In genomic region chr12:15206831-15207394, GRCh38 we compare ENCODE assay signal across 21 cellular contexts. TPM values are rescaled to one million over a fixed set of nuclear protein-coding genes. Genes with fewer than 3 reads are reported as not detected.
A peak's percentile ranks its signal among the peaks of the same experiment; 100 is the strongest.
DNase-seq lines count a peak whose midpoint lies in the region; ATAC-seq and TF ChIP-seq lines count a peak whose summit lies in the region.
"Had no signal": no experiment of that assay in that cellular context is flagged by ENCODE, and none has a peak within 500 bp of the region (broad histone marks: within the 10 kb centered on the region; RNA-seq: fewer than 3 reads in every experiment).

No MANE protein-coding gene starts in this region.

- H3K27ac Mint-ChIP-seq in activated naive CD8-positive, alpha-beta T cell treated with anti-CD3 and anti-CD28 coated beads for 36 hours: no peak overlapping the region
- H3K27ac Mint-ChIP-seq: activated CD4-positive, alpha-beta T cell treated with anti-CD3 and anti-CD28 coated beads, Interleukin-2, amount 10 ng/mL, durations not matched to agents 24 days and 14 days; activated T-cell treated with anti-CD3 and anti-CD28 coated beads, Interleukin-2, amount 50 U/mL, for 72 hours; effector memory CD8-positive, alpha-beta T cell; nephron progenitor cell had no signal

- H3K27me3 Mint-ChIP-seq in activated naive CD8-positive, alpha-beta T cell treated with anti-CD3 and anti-CD28 coated beads for 36 hours: peaks cover 6% of the 10 kb centered on the region

- WGBS in esophagus squamous epithelium, 2 donors: 64 to 68% methylated on average over 4 of the region's 4 CpGs
- 51% methylated on average over 4 of the region's 4 CpGs for WGBS in prostate gland

- H3K4me1 ChIP-seq in esophagus squamous epithelium (peaks cover 0 to 57% (median 16%) of the 10 kb centered on the region in 3 donors), prostate gland (replicated peaks) (no peaks in the 10 kb centered on the region), upper lobe of right lung (peaks cover 7% of the 10 kb centered on the region)

- no peak for TF ChIP-seq POLR2A in esophagus squamous epithelium (IDR thresholded peaks at IDR 0.05)
- TF ChIP-seq POLR2A in prostate gland (IDR thresholded peaks at IDR 0.05): no peak

- H3K36me3 Mint-ChIP-seq in activated naive CD8-positive, alpha-beta T cell treated with anti-CD3 and anti-CD28 coated beads for 36 hours: no peaks in the 10 kb centered on the region

- ATAC-seq in upper lobe of right lung: no peak
- ATAC-seq in GM19328 (IDR thresholded peaks at IDR 0.05; ENCODE audit: unreplicated experiment): no peak
- ATAC-seq: activated T-cell treated with anti-CD3 and anti-CD28 coated beads, Interleukin-2, amount 50 U/mL, for 72 hours; effector memory CD8-positive, alpha-beta T cell had no signal

- TF ChIP-seq CTCF in esophagus squamous epithelium (IDR thresholded peaks at IDR 0.05) (no peak), prostate gland (IDR thresholded peaks at IDR 0.05) (no peak), upper lobe of right lung (IDR thresholded peaks at IDR 0.05) (no peak), RWPE1 (conservative IDR thresholded peaks at IDR 0.05; ENCODE audit: low read depth) (no peak)

- H3K4me3 Mint-ChIP-seq in activated naive CD8-positive, alpha-beta T cell treated with anti-CD3 and anti-CD28 coated beads for 36 hours: no peak overlapping the region
- H3K4me3 Mint-ChIP-seq: activated CD4-positive, alpha-beta T cell treated with anti-CD3 and anti-CD28 coated beads, Interleukin-2, amount 10 ng/mL, durations not matched to agents 24 days and 14 days; activated T-cell treated with anti-CD3 and anti-CD28 coated beads, Interleukin-2, amount 50 U/mL, for 72 hours; effector memory CD8-positive, alpha-beta T cell; nephron progenitor cell had no signal

- H3K9me3 ChIP-seq in esophagus squamous epithelium (no peaks in the 10 kb centered on the region), prostate gland (no peaks in the 10 kb centered on the region), upper lobe of right lung (no peaks in the 10 kb centered on the region)
- H3K9me3 ChIP-seq: BE2C had no signal

- CTCF ChIA-PET in RWPE1 (lab: Yijun Ruan, JAX): interaction anchor here (1.1 kb wide), 1 partner anchor 14 kb away, joined by 5 read pairs; the partner anchor contains the start of gene RERG

- no peaks in the 10 kb centered on the region for H3K9me3 Mint-ChIP-seq in activated naive CD8-positive, alpha-beta T cell treated with anti-CD3 and anti-CD28 coated beads for 36 hours
- H3K9me3 Mint-ChIP-seq: activated CD4-positive, alpha-beta T cell treated with anti-CD3 and anti-CD28 coated beads, Interleukin-2, amount 10 ng/mL, durations not matched to agents 24 days and 14 days; activated T-cell treated with anti-CD3 and anti-CD28 coated beads, Interleukin-2, amount 50 U/mL, for 72 hours; effector memory CD8-positive, alpha-beta T cell had no signal

- peak overlapping the region in 3 of 4 donors; percentile 62 to 67 (median 63) for H3K27ac ChIP-seq in esophagus squamous epithelium
- H3K27ac ChIP-seq in prostate gland: peak overlapping the region; percentile 36 to 51
- H3K27ac ChIP-seq in upper lobe of right lung: peak overlapping the region; percentile 38
- H3K27ac ChIP-seq in RWPE1: no peak overlapping the region
- H3K27ac ChIP-seq: SK-N-MC had no signal

- POLR2A ChIA-PET in RWPE1 (lab: Yijun Ruan, JAX; ENCODE audit: low non-redundant PET): no interaction called here

- H3K36me3 ChIP-seq in esophagus squamous epithelium (no peaks in the 10 kb centered on the region), prostate gland (no peaks in the 10 kb centered on the region), upper lobe of right lung (no peaks in the 10 kb centered on the region)

- intact Hi-C loops in esophagus squamous epithelium (cut with DNase I) (no loop called here), prostate gland (cut with DNase I) (no loop called here), upper lobe of right lung (cut with DNase I) (no loop called here)

- H3K27me3 ChIP-seq in esophagus squamous epithelium: no peaks in the 10 kb centered on the region
- no peaks in the 10 kb centered on the region for H3K27me3 ChIP-seq in prostate gland (replicated peaks; ENCODE audit: insufficient read depth)
- H3K27me3 ChIP-seq in upper lobe of right lung: no peaks in the 10 kb centered on the region
- H3K27me3 ChIP-seq: BE2C had no signal

- DNase-seq in NCI-H2107 treated with DMSO at 0.1 percent for 48 hours (lab: John Stamatoyannopoulos, UW; ENCODE audit: unreplicated experiment): peak; percentile 21
- DNase-seq in NCI-H2107 (lab: John Stamatoyannopoulos, UW): no peak
- DNase-seq in esophagus squamous epithelium (lab: John Stamatoyannopoulos, UW): no peak
- DNase-seq in prostate gland (ENCODE audit: low spot score): no peak
- DNase-seq in upper lobe of right lung: no peak
- DNase-seq in RWPE1 (ENCODE audit: low spot score): no peak
- DNase-seq in activated naive CD8-positive, alpha-beta T cell treated with anti-CD3 and anti-CD28 coated beads for 36 hours: no peak
- DNase-seq: activated CD4-positive, alpha-beta T cell treated with anti-CD3 and anti-CD28 coated beads, Interleukin-2, amount 10 ng/mL, durations not matched to agents 24 days and 14 days; activated naive CD4-positive, alpha-beta T cell treated with anti-CD3 and anti-CD28 coated beads, Interleukin-2, amount 50 U/mL, for 16 hours; activated T-cell treated with anti-CD3 and anti-CD28 coated beads, Interleukin-2, amount 50 U/mL, for 72 hours; BE2C; effector memory CD8-positive, alpha-beta T cell; glutamatergic neuron; midbrain; nephron progenitor cell; posterior cingulate gyrus; stimulated activated CD4-positive, alpha-beta T cell treated with anti-CD3 and anti-CD28 coated beads, Interleukin-1b, Interleukin-23, amount 100 ng/mL, for 48 hours had no signal

- H3K4me3 ChIP-seq in esophagus squamous epithelium (no peak overlapping the region), prostate gland (no peak overlapping the region), upper lobe of right lung (no peak overlapping the region)
- H3K4me3 ChIP-seq: SK-N-MC had no signal

- no peaks in the 10 kb centered on the region for H3K4me1 Mint-ChIP-seq in activated naive CD8-positive, alpha-beta T cell treated with anti-CD3 and anti-CD28 coated beads for 36 hours
- H3K4me1 Mint-ChIP-seq: activated CD4-positive, alpha-beta T cell treated with anti-CD3 and anti-CD28 coated beads, Interleukin-2, amount 10 ng/mL, durations not matched to agents 24 days and 14 days had no signal

RNA-seq across cellular contexts. Expression of gene RERG, which starts 14.3 kb away (rescaled TPM):
- total RNA-seq in esophagus squamous epithelium (10 to 100 TPM in 2 of 4 donors, 1 to 10 TPM in 2; 1.4 to 15.1 (median 7.0) TPM), prostate gland (10 to 100 TPM; 12.7 to 13.3 TPM), upper lobe of right lung (19.6 TPM)
- not detected for total RNA-seq in activated naive CD8-positive, alpha-beta T cell treated with anti-CD3 and anti-CD28 coated beads for 36 hours
- total RNA-seq: activated CD4-positive, alpha-beta T cell treated with anti-CD3 and anti-CD28 coated beads, Interleukin-2, amount 10 ng/mL, durations not matched to agents 24 days and 14 days; activated T-cell treated with anti-CD3 and anti-CD28 coated beads, Interleukin-2, amount 50 U/mL, for 72 hours; NCI-H460; T-helper 2 cell treated with Interferon-gamma antibody and Interleukin-4, amounts not matched to agents 100 ng/mL and 5 ng/mL, for 36 hours had no signal
